Comparison of ENCODE assay signal across 8 cellular contexts in the genomic region with DNA sequence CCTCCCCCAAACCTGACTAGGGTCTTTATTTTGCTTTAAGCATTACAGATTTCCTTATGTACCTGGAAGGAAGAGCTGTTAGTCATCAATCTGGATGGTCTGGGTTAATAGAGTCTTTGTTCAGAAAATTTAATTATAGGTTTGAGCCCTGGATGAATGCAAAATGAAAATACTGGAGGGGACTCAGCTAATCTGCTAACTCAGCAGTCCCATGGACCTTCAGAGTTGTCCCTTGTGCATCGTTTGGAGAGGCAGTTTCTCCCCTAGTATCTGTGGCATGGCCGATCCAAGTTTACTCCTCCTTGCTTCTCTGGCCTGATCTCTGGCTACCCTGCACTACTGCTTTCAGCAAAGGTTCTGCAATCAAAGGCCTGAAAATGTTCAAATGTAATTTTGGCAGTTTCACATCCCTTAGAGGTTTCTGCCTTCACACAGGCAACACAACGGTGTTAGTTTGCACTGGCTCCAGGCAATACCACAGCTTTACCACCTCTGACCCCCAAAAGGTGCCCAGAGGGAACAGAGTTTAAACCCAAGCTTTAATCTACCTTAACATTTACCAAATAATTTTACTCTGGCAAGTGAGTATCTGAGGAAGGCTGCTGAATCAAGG.
DNase-seq lines count a peak whose midpoint lies in the region; ATAC-seq and TF ChIP-seq lines count a peak whose summit lies in the region.

No MANE protein-coding gene starts in this region.

- intact Hi-C loops in OCI-LY7 (cut with micrococcal nuclease; ENCODE audit: unreplicated experiment) = no loop called here

- DNase-seq in OCI-LY7 (ENCODE audit: low spot score) (peak; percentile 53), iPS-NIHi7 (ENCODE audit: extremely low spot score) (no peak), glomerular visceral epithelial cell (ENCODE audit: extremely low spot score) (no peak)
- no peak for DNase-seq in activated CD4-positive, alpha-beta T cell treated with anti-CD3 and anti-CD28 coated beads, Interleukin-2, amount 50 U/mL, for 4 hours
- DNase-seq in stimulated activated CD4-positive, alpha-beta T cell treated with anti-CD3 and anti-CD28 coated beads, Interleukin-12 subunit alpha, Interleukin-12 subunit beta, amount 100 ng/mL, for 4 hours = no peak

- H3K4me2 ChIP-seq in OCI-LY7 (ENCODE audit: low read length) = peak overlapping the region; percentile 18; the same call in 1 of the 2 replicates

- CTCF ChIA-PET in OCI-LY7 (lab: Charles Lee; ENCODE audit: unreplicated experiment) = no interaction called here

- H2AFZ ChIP-seq in OCI-LY7 (ENCODE audit: low read length) = no peak overlapping the region

- H3K27ac ChIP-seq in OCI-LY7 (ENCODE audit: low read depth, low read length, poor library complexity, severe bottlenecking) = no peak overlapping the region
- H3K27ac ChIP-seq in skeletal muscle tissue (ENCODE audit: low read depth, low read length) = peak overlapping the region; percentile 8

- H4K20me1 ChIP-seq in OCI-LY7 (ENCODE audit: insufficient read depth, low read length) = no peaks in the 10 kb centered on the region

- no peaks in the 10 kb centered on the region for H3K27me3 ChIP-seq in skeletal muscle tissue (ENCODE audit: control insufficient read depth in 3 of 3, insufficient read depth in 3 of 3, low read length in 3 of 3)

- peak; percentile 87 for ATAC-seq in GM19043 (IDR thresholded peaks at IDR 0.05; ENCODE audit: low read depth, unreplicated experiment)
- peak; percentile 93 for ATAC-seq in HG02885 (IDR thresholded peaks at IDR 0.05; ENCODE audit: poor library complexity, unreplicated experiment)

- H3K9me3 ChIP-seq in OCI-LY7 (ENCODE audit: low read length) = no peaks in the 10 kb centered on the region
- H3K9me3 ChIP-seq in skeletal muscle tissue (ENCODE audit: control insufficient read depth in 3 of 3, low read length in 3 of 3) = no peaks in the 10 kb centered on the region

- no peaks in the 10 kb centered on the region for H3K9me2 ChIP-seq in OCI-LY7 (ENCODE audit: insufficient read depth, low read length)

- POLR2A ChIA-PET in OCI-LY7 (lab: Charles Lee) = interaction anchor here (1.0 to 2.0 kb wide), 2 partner anchors 18 to 76 kb away, joined by 3 to 5 read pairs; no protein-coding TSS in a partner anchor

- no peaks in the 10 kb centered on the region for H3K79me2 ChIP-seq in OCI-LY7 (ENCODE audit: insufficient read depth, low read depth, low read length)

- H3K36me3 ChIP-seq in OCI-LY7 (ENCODE audit: insufficient read depth, low read length) (no peaks in the 10 kb centered on the region), skeletal muscle tissue (ENCODE audit: control insufficient read depth in 3 of 3, insufficient read depth in 3 of 3, low read length in 3 of 3) (no peaks in the 10 kb centered on the region)

- no peak overlapping the region for H3K4me3 ChIP-seq in OCI-LY7 (ENCODE audit: low read depth, low read length, poor library complexity, severe bottlenecking)
- H3K4me3 ChIP-seq in skeletal muscle tissue (ENCODE audit: low read length in 3 of 3) = no peak overlapping the region

- H3K4me1 ChIP-seq in OCI-LY7 (ENCODE audit: insufficient read depth, low read length, poor library complexity, severe bottlenecking) (peaks cover 11% of the 10 kb centered on the region), skeletal muscle tissue (ENCODE audit: control insufficient read depth in 3 of 3, insufficient read depth in 3 of 3, low read length in 3 of 3) (peaks cover 22 to 45% (median 33%) of the 10 kb centered on the region in 3 donors)

- H3K9ac ChIP-seq in skeletal muscle tissue (ENCODE audit: low read depth in 1 of 3, low read length in 3 of 3) = no peak overlapping the region

- no TSS peak for BruUV-seq in OCI-LY7 (replicated peaks; lab: Mats Ljungman, UMichigan)

- TF ChIP-seq CTCF in OCI-LY7 (conservative IDR thresholded peaks at IDR 0.05; ENCODE audit: low read length) = no peak
